17 cellular contexts compared by ENCODE assay signal in genomic region chr4:65033899-65034298, GRCh38.
A peak's percentile ranks its signal among the peaks of the same experiment; 100 is the strongest.
DNase-seq lines count a peak whose midpoint lies in the region; ATAC-seq and TF ChIP-seq lines count a peak whose summit lies in the region.
"Had no signal": no experiment of that assay in that cellular context is flagged by ENCODE, and none has a peak within 500 bp of the region (broad histone marks: within the 10 kb centered on the region; RNA-seq: fewer than 3 reads in every experiment).

No MANE protein-coding gene starts in this region.

- H3K27ac ChIP-seq in SK-N-SH (ENCODE audit: low read depth in 2 of 2, low read length in 1 of 2) (no peak overlapping the region), smooth muscle cell (ENCODE audit: low read depth) (no peak overlapping the region), coronary artery (no peak overlapping the region)
- H3K27ac ChIP-seq: ascending aorta, gastrocnemius medialis, pancreas had no signal

- H3K4me1 ChIP-seq in SK-N-SH (ENCODE audit: control insufficient read depth in 1 of 2, insufficient read depth in 2 of 2, low read depth in 1 of 2, low read length in 1 of 2) (no peaks in the 10 kb centered on the region), smooth muscle cell (ENCODE audit: low read depth) (no peaks in the 10 kb centered on the region)
- H3K4me1 ChIP-seq: ascending aorta, gastrocnemius medialis, pancreas had no signal

- H3K36me3 Mint-ChIP-seq in endothelial cell (ENCODE audit: low read depth, unreplicated experiment): no peaks in the 10 kb centered on the region
- no peaks in the 10 kb centered on the region for H3K36me3 Mint-ChIP-seq in activated CD8-positive, alpha-beta T cell treated with anti-CD3 and anti-CD28 coated beads for 36 hours (ENCODE audit: low read depth)

- intact Hi-C loops in activated CD8-positive, alpha-beta T cell treated with anti-CD3 and anti-CD28 coated beads for 36 hours (cut with micrococcal nuclease): no loop called here

- TF ChIP-seq RAD21 in SK-N-SH (IDR thresholded peaks at IDR 0.05; ENCODE audit: low read length): no peak

- peak; percentile 22; the same call in 1 of the 2 replicates for TF ChIP-seq CTCF in SK-N-SH (IDR thresholded peaks at IDR 0.05)
- peak; percentile 65 for TF ChIP-seq CTCF in endothelial cell (IDR thresholded peaks at IDR 0.05; ENCODE audit: unreplicated experiment)
- TF ChIP-seq CTCF in smooth muscle cell (IDR thresholded peaks at IDR 0.05; ENCODE audit: borderline replicate concordance, insufficient read depth, poor library complexity, severe bottlenecking): peak; percentile 40
- TF ChIP-seq CTCF in coronary artery (IDR thresholded peaks at IDR 0.05): no peak
- TF ChIP-seq CTCF in activated CD8-positive, alpha-beta T cell treated with anti-CD3 and anti-CD28 coated beads for 36 hours (IDR thresholded peaks at IDR 0.05): no peak

- no peaks in the 10 kb centered on the region for H3K9me3 Mint-ChIP-seq in endothelial cell (ENCODE audit: unreplicated experiment)
- H3K9me3 Mint-ChIP-seq in activated CD8-positive, alpha-beta T cell treated with anti-CD3 and anti-CD28 coated beads for 36 hours: peaks cover 2% of the 10 kb centered on the region

- ATAC-seq in SK-N-SH treated with all-trans-retinoic acid at 6 μM for 48 hours (no peak), GM21619 (IDR thresholded peaks at IDR 0.05; ENCODE audit: unreplicated experiment) (no peak)
- ATAC-seq in activated CD8-positive, alpha-beta T cell treated with anti-CD3 and anti-CD28 coated beads for 36 hours: no peak
- ATAC-seq: gastrocnemius medialis; K562; pancreas; stimulated activated naive CD8-positive, alpha-beta T cell treated with anti-CD3 and anti-CD28 coated beads, Interleukin-15, amount 100 ng/mL, for 72 hours had no signal

- H3K36me3 ChIP-seq in SK-N-SH (replicated peaks in 1 of 2; ENCODE audit: control insufficient read depth in 1 of 2, insufficient read depth in 2 of 2, low read length in 1 of 2) (no peaks in the 10 kb centered on the region), smooth muscle cell (ENCODE audit: low read depth) (no peaks in the 10 kb centered on the region)
- H3K36me3 ChIP-seq: ascending aorta, gastrocnemius medialis, pancreas had no signal

- no peaks in the 10 kb centered on the region for H4K20me1 ChIP-seq in SK-N-SH (ENCODE audit: insufficient read depth)
- no peaks in the 10 kb centered on the region for H4K20me1 ChIP-seq in smooth muscle cell (ENCODE audit: low read depth)

- POLR2A ChIA-PET in SK-N-SH (lab: Yijun Ruan, JAX): no interaction called here
- POLR2A ChIA-PET in activated CD8-positive, alpha-beta T cell treated with anti-CD3 and anti-CD28 coated beads for 36 hours (lab: Charles Lee): no interaction called here

- H3K27me3 ChIP-seq in SK-N-SH (ENCODE audit: insufficient read depth) (no peaks in the 10 kb centered on the region), smooth muscle cell (ENCODE audit: low read depth) (no peaks in the 10 kb centered on the region)
- H3K27me3 ChIP-seq: ascending aorta, gastrocnemius medialis, pancreas had no signal

- no peak overlapping the region for H3K4me3 Mint-ChIP-seq in endothelial cell (ENCODE audit: unreplicated experiment)
- no peak overlapping the region for H3K4me3 Mint-ChIP-seq in activated CD8-positive, alpha-beta T cell treated with anti-CD3 and anti-CD28 coated beads for 36 hours
- H3K4me3 Mint-ChIP-seq: stimulated activated naive CD8-positive, alpha-beta T cell treated with anti-CD3 and anti-CD28 coated beads, Interleukin-15, amount 100 ng/mL, for 72 hours had no signal

- H3K79me2 ChIP-seq in SK-N-SH (ENCODE audit: insufficient read depth): no peaks in the 10 kb centered on the region
- H3K79me2 ChIP-seq in smooth muscle cell (ENCODE audit: low read depth): no peaks in the 10 kb centered on the region

- CTCF ChIA-PET in SK-N-SH (lab: Yijun Ruan, JAX): interaction anchor here (1.0 kb wide), 1 partner anchor 9 kb away, joined by 3 read pairs; no protein-coding TSS in a partner anchor
- CTCF ChIA-PET in activated CD8-positive, alpha-beta T cell treated with anti-CD3 and anti-CD28 coated beads for 36 hours (lab: Charles Lee): no interaction called here

- H3K4me2 ChIP-seq in SK-N-SH: no peak overlapping the region
- no peak overlapping the region for H3K4me2 ChIP-seq in smooth muscle cell

- WGBS in SK-N-SH (ENCODE audit: low lambda C conversion rate): 8% methylated on average over 2 of the region's 2 CpGs
- WGBS in smooth muscle cell (ENCODE audit: low lambda C conversion rate): 65% methylated on average over 2 of the region's 2 CpGs

- DNase-seq in SK-N-SH (no peak), OCI-M1 (lab: John Stamatoyannopoulos, UW) (peak; percentile 41), endothelial cell (ENCODE audit: low spot score) (no peak), smooth muscle cell (lab: John Stamatoyannopoulos, UW; ENCODE audit: unreplicated experiment) (no peak), coronary artery (ENCODE audit: low spot score) (no peak)
- DNase-seq in activated CD8-positive, alpha-beta T cell treated with anti-CD3 and anti-CD28 coated beads for 36 hours: no peak
- DNase-seq: activated gamma-delta T cell; gastrocnemius medialis; midbrain; NCI-H2029; pancreas; small intestine; stimulated activated naive CD8-positive, alpha-beta T cell treated with anti-CD3 and anti-CD28 coated beads, Interleukin-15, amount 100 ng/mL, for 72 hours had no signal

- no peak overlapping the region for H3K27ac Mint-ChIP-seq in endothelial cell (ENCODE audit: unreplicated experiment)
- no peak overlapping the region for H3K27ac Mint-ChIP-seq in activated CD8-positive, alpha-beta T cell treated with anti-CD3 and anti-CD28 coated beads for 36 hours
- H3K27ac Mint-ChIP-seq: stimulated activated naive CD8-positive, alpha-beta T cell treated with anti-CD3 and anti-CD28 coated beads, Interleukin-15, amount 100 ng/mL, for 72 hours had no signal

- H3K4me1 Mint-ChIP-seq in endothelial cell (ENCODE audit: unreplicated experiment): peaks cover 14% of the 10 kb centered on the region
- H3K4me1 Mint-ChIP-seq in activated CD8-positive, alpha-beta T cell treated with anti-CD3 and anti-CD28 coated beads for 36 hours (ENCODE audit: low read depth): no peaks in the 10 kb centered on the region
- H3K4me1 Mint-ChIP-seq: stimulated activated naive CD8-positive, alpha-beta T cell treated with anti-CD3 and anti-CD28 coated beads, Interleukin-15, amount 100 ng/mL, for 72 hours had no signal

- H3F3A ChIP-seq in SK-N-SH (replicated peaks; ENCODE audit: insufficient read depth) (no peaks in the 10 kb centered on the region), smooth muscle cell (ENCODE audit: low read depth) (no peaks in the 10 kb centered on the region)

- H2AFZ ChIP-seq in SK-N-SH (ENCODE audit: low read depth) (no peak overlapping the region), smooth muscle cell (ENCODE audit: low read depth) (no peak overlapping the region)

- H3K9ac ChIP-seq in SK-N-SH (no peak overlapping the region), smooth muscle cell (ENCODE audit: low read depth) (no peak overlapping the region)

- no peaks in the 10 kb centered on the region for H3K9me3 ChIP-seq in SK-N-SH
- no peaks in the 10 kb centered on the region for H3K9me3 ChIP-seq in smooth muscle cell (replicated peaks; ENCODE audit: low read depth)
- H3K9me3 ChIP-seq: ascending aorta, gastrocnemius medialis, pancreas had no signal

- no peaks in the 10 kb centered on the region for H3K9me2 ChIP-seq in SK-N-SH

- H3K27me3 Mint-ChIP-seq in endothelial cell (ENCODE audit: unreplicated experiment): peaks cover 2% of the 10 kb centered on the region
- H3K27me3 Mint-ChIP-seq in activated CD8-positive, alpha-beta T cell treated with anti-CD3 and anti-CD28 coated beads for 36 hours: no peaks in the 10 kb centered on the region
- H3K27me3 Mint-ChIP-seq: stimulated activated naive CD8-positive, alpha-beta T cell treated with anti-CD3 and anti-CD28 coated beads, Interleukin-15, amount 100 ng/mL, for 72 hours had no signal

- no peak for TF ChIP-seq EP300 in SK-N-SH (IDR thresholded peaks at IDR 0.05; ENCODE audit: borderline replicate concordance in 1 of 2, low read depth in 1 of 2, low read length in 1 of 2)

- no peak overlapping the region for H3K4me3 ChIP-seq in SK-N-SH (ENCODE audit: low read depth in 2 of 2, low read length in 1 of 2)
- no peak overlapping the region for H3K4me3 ChIP-seq in smooth muscle cell
- no peak overlapping the region for H3K4me3 ChIP-seq in coronary artery
- H3K4me3 ChIP-seq: ascending aorta, gastrocnemius medialis, K562, pancreas had no signal

TF ChIP-seq in SK-N-SH, 30 proteins besides CTCF, POLR2A, EP300 and RAD21:
- no peak for TF ChIP-seq POLR2AphosphoS5 (IDR thresholded peaks at IDR 0.05; ENCODE audit: low read depth, low read length)

TF ChIP-seq in SK-N-SH treated with all-trans-retinoic acid at 6 μM for 48 hours, 23 proteins besides CTCF, POLR2A, EP300 and RAD21 (continues in another document):
- TF ChIP-seq RARB (CRISPR knock-in tag; IDR thresholded peaks at IDR 0.05) (no peak), BACH2 (CRISPR knock-in tag; IDR thresholded peaks at IDR 0.05; ENCODE audit: borderline replicate concordance) (no peak), PATZ1 (CRISPR knock-in tag; IDR thresholded peaks at IDR 0.05; ENCODE audit: borderline replicate concordance) (no peak), SNAI2 (CRISPR knock-in tag; IDR thresholded peaks at IDR 0.05) (no peak), PPARA (CRISPR knock-in tag; IDR thresholded peaks at IDR 0.05; ENCODE audit: borderline replicate concordance) (no peak), TOX (CRISPR knock-in tag; IDR thresholded peaks at IDR 0.05; ENCODE audit: borderline replicate concordance) (no peak)

Comparison
In these comparisons a context has a peak if more than half of its experiments do, and no peak if none do; other contexts are left out.
1. CTCF ChIP-seq: peak in SK-N-SH (single experiment), endothelial cell (single experiment) and smooth muscle cell (single experiment); none in coronary artery (single experiment) and activated CD8-positive, alpha-beta T cell treated with anti-CD3 and anti-CD28 coated beads for 36 hours (single experiment).